ENCODE assay signal across 25 cellular contexts in genomic region chr9:130786526-130786925, GRCh38.
"Had no signal": no experiment of that assay in that cellular context is flagged by ENCODE, and none has a peak within 500 bp of the region (broad histone marks: within the 10 kb centered on the region; RNA-seq: fewer than 3 reads in every experiment).

No MANE protein-coding gene starts in this region.

- H3K4me3 ChIP-seq: body of pancreas, lung, skin epidermis had no signal

- H3K27ac Mint-ChIP-seq: activated CD4-positive, alpha-beta T cell treated with anti-CD3 and anti-CD28 coated beads, Interleukin-2, amount 10 ng/mL, durations not matched to agents 24 days and 14 days; activated CD8-positive, alpha-beta T cell treated with anti-CD3 and anti-CD28 coated beads for 36 hours; activated naive CD8-positive, alpha-beta T cell treated with anti-CD3 and anti-CD28 coated beads, Interleukin-2, amount 10 ng/mL, durations not matched to agents 7 days and 5 days; activated T-helper 2 cell treated with anti-CD3 and anti-CD28 coated beads, Interferon-gamma antibody, Interleukin-2, Interleukin-4, amounts not matched to agents 10 μg/mL and 5 μg/mL and 100 μg/mL, durations not matched to agents 14 hours and 24 hours and 36 hours; natural killer cell treated with Interleukin-12 subunit alpha and Interleukin-12 subunit beta and Interleukin-15 and Interleukin-18, amount 100 ng/mL, for 72 hours; stimulated activated naive CD8-positive, alpha-beta T cell treated with anti-CD3 and anti-CD28 coated beads, Interleukin-15, Interleukin-2, amounts not matched to agents 100 ng/mL and 50 ng/mL, for 24 hours had no signal

- H3K9me3 ChIP-seq: body of pancreas had no signal

- FAIRE-seq: endometrium, islet of Langerhans had no signal

- ATAC-seq: activated CD8-positive, alpha-beta T cell treated with anti-CD3 and anti-CD28 coated beads for 36 hours; body of pancreas; left colon; natural killer cell treated with Interleukin-12 subunit alpha and Interleukin-12 subunit beta and Interleukin-15 and Interleukin-18, amount 100 ng/mL, for 72 hours had no signal

- H3K27me3 ChIP-seq: body of pancreas had no signal

- DNase-seq: activated CD4-positive, alpha-beta T cell treated with anti-CD3 and anti-CD28 coated beads, Interleukin-2, amount 10 ng/mL, durations not matched to agents 24 days and 14 days; activated CD4-positive, CD25-positive, alpha-beta regulatory T cell; activated CD8-positive, alpha-beta T cell treated with anti-CD3 and anti-CD28 coated beads for 36 hours; activated naive CD4-positive, alpha-beta T cell treated with Interleukin-2 at 50 U/mL for 16 hours; activated naive CD8-positive, alpha-beta T cell treated with anti-CD3 and anti-CD28 coated beads, Interleukin-2, amount 10 ng/mL, durations not matched to agents 7 days and 5 days; activated T-cell treated with anti-CD3 and anti-CD28 coated beads, Interleukin-2, amount 50 U/mL, for 1 hour; amygdala; body of pancreas; central memory CD4-positive, alpha-beta T cell; cortex of kidney; hippocampal formation; left colon; posterior cingulate gyrus; retina; stimulated activated CD4-positive, alpha-beta T cell treated with anti-CD3 and anti-CD28 coated beads, Interleukin-15, amount 100 ng/mL, for 24 hours; stimulated activated CD4-positive, alpha-beta T cell treated with anti-CD3 and anti-CD28 coated beads, Interleukin-2, amount 100 ng/mL, for 48 hours; T-helper 1 cell; T-helper 9 cell had no signal

- H3K27me3 Mint-ChIP-seq: activated CD4-positive, alpha-beta T cell treated with anti-CD3 and anti-CD28 coated beads, Interleukin-2, amount 10 ng/mL, durations not matched to agents 24 days and 14 days; activated CD8-positive, alpha-beta T cell treated with anti-CD3 and anti-CD28 coated beads for 36 hours; natural killer cell treated with Interleukin-12 subunit alpha and Interleukin-12 subunit beta and Interleukin-15 and Interleukin-18, amount 100 ng/mL, for 72 hours; stimulated activated naive CD8-positive, alpha-beta T cell treated with anti-CD3 and anti-CD28 coated beads, Interleukin-15, Interleukin-2, amounts not matched to agents 100 ng/mL and 50 ng/mL, for 24 hours had no signal

- H3K4me1 Mint-ChIP-seq: activated naive CD8-positive, alpha-beta T cell treated with anti-CD3 and anti-CD28 coated beads, Interleukin-2, amount 10 ng/mL, durations not matched to agents 7 days and 5 days had no signal

- H3K4me3 Mint-ChIP-seq: activated CD4-positive, alpha-beta T cell treated with anti-CD3 and anti-CD28 coated beads, Interleukin-2, amount 10 ng/mL, durations not matched to agents 24 days and 14 days; activated CD8-positive, alpha-beta T cell treated with anti-CD3 and anti-CD28 coated beads for 36 hours; activated naive CD8-positive, alpha-beta T cell treated with anti-CD3 and anti-CD28 coated beads, Interleukin-2, amount 10 ng/mL, durations not matched to agents 7 days and 5 days; natural killer cell treated with Interleukin-12 subunit alpha and Interleukin-12 subunit beta and Interleukin-15 and Interleukin-18, amount 100 ng/mL, for 72 hours; stimulated activated naive CD8-positive, alpha-beta T cell treated with anti-CD3 and anti-CD28 coated beads, Interleukin-15, Interleukin-2, amounts not matched to agents 100 ng/mL and 50 ng/mL, for 24 hours had no signal
